In the genomic region with DNA sequence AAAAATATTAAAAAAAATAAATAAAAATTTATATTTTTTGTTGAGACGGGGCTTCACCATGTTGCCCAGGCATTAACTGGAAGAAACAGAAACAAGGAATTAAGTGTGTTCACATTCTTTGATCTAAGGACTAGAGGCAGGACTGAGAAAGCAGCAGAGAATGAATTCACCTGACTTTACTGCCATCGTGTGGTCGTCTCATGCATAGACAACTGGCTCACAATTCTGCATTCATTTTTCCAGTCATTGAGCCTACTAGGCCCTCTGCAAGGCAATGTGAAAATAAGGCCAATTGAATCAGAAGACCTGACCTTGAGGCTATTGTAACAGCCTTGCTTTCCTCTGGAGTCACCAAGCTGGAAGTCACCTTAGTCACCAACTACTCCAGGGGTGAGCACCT, we compare ENCODE assay signal across 8 cellular contexts. TPM values are rescaled to one million over a fixed set of nuclear protein-coding genes. Genes with fewer than 3 reads are reported as not detected.
DNase-seq lines count a peak whose midpoint lies in the region; ATAC-seq lines count a peak whose summit lies in the region.

No MANE protein-coding gene starts in this region.

- DNase-seq in SIG-M5 treated with dmso at 0.1 percent for 504 hours (lab: John Stamatoyannopoulos, UW; ENCODE audit: unreplicated experiment) (peak; percentile 43), SIG-M5 (lab: John Stamatoyannopoulos, UW) (no peak), NCI-H2227 (lab: John Stamatoyannopoulos, UW; ENCODE audit: unreplicated experiment) (peak; percentile 61), foreskin melanocyte (peak; percentile 27), neuronal stem cell (ENCODE audit: low spot score) (peak; percentile 41)
- DNase-seq in activated CD8-positive, alpha-beta T cell treated with anti-CD3 and anti-CD28 coated beads, Interleukin-2, amount 10 ng/mL, durations not matched to agents 7 days and 5 days, result peak; percentile 42

- no peak overlapping the region for H3K27ac ChIP-seq in neuronal stem cell (replicated peaks; ENCODE audit: low read length)

- no peaks in the 10 kb centered on the region for H3K9me3 Mint-ChIP-seq in activated CD8-positive, alpha-beta T cell treated with anti-CD3 and anti-CD28 coated beads, Interleukin-2, amount 10 ng/mL, durations not matched to agents 7 days and 5 days (ENCODE audit: insufficient read depth)

- no peak overlapping the region for H3K18ac ChIP-seq in neuronal stem cell (ENCODE audit: low read length)

- no peak overlapping the region for H2AFZ ChIP-seq in neuronal stem cell (ENCODE audit: low read length)

- H4K91ac ChIP-seq in neuronal stem cell (ENCODE audit: low read depth, low read length, poor library complexity), result no peak overlapping the region

- WGBS in neuronal stem cell (ENCODE audit: extremely low coverage in 2 of 2, insufficient read length in 2 of 2, insufficient replicate concordance in 1 of 2), 2 donors, result no CpG with 5 or more reads among the region's 3 CpGs

- H3K9ac ChIP-seq in neuronal stem cell (ENCODE audit: low read depth, low read length, poor library complexity), result no peak overlapping the region

- no peaks in the 10 kb centered on the region for H3K36me3 ChIP-seq in neuronal stem cell (replicated peaks in 1 of 2; ENCODE audit: control insufficient read depth in 2 of 2, insufficient read depth in 2 of 2, low read length in 2 of 2)

- H3K4me1 Mint-ChIP-seq in activated CD8-positive, alpha-beta T cell treated with anti-CD3 and anti-CD28 coated beads, Interleukin-2, amount 10 ng/mL, durations not matched to agents 7 days and 5 days (ENCODE audit: low read depth), result peaks cover 15% of the 10 kb centered on the region

- H3K4ac ChIP-seq in neuronal stem cell (ENCODE audit: low read length), result no peak overlapping the region

- CTCF ChIA-PET in activated CD8-positive, alpha-beta T cell treated with anti-CD3 and anti-CD28 coated beads, Interleukin-2, amount 10 ng/mL, durations not matched to agents 7 days and 5 days (lab: Charles Lee), result interaction anchor here (0.6 to 1.8 kb wide), 10 partner anchors 10 to 778 kb away, joined by 3 to 6 read pairs (median 3); no protein-coding TSS in a partner anchor

- H3K4me3 Mint-ChIP-seq in activated CD8-positive, alpha-beta T cell treated with anti-CD3 and anti-CD28 coated beads, Interleukin-2, amount 10 ng/mL, durations not matched to agents 7 days and 5 days, result no peak overlapping the region

- H3K27ac Mint-ChIP-seq in activated CD8-positive, alpha-beta T cell treated with anti-CD3 and anti-CD28 coated beads, Interleukin-2, amount 10 ng/mL, durations not matched to agents 7 days and 5 days, result no peak overlapping the region

- no peaks in the 10 kb centered on the region for H3K79me1 ChIP-seq in neuronal stem cell (ENCODE audit: low read depth, low read length)

- no peak overlapping the region for H3K23ac ChIP-seq in neuronal stem cell (ENCODE audit: low read depth, low read length, poor library complexity)

- no peaks in the 10 kb centered on the region for H3K27me3 ChIP-seq in neuronal stem cell (ENCODE audit: control insufficient read depth in 3 of 3, insufficient read depth in 3 of 3, low read depth in 1 of 3, low read length in 3 of 3)

- no peaks in the 10 kb centered on the region for H3K4me1 ChIP-seq in neuronal stem cell (ENCODE audit: control insufficient read depth in 2 of 2, insufficient read depth in 1 of 2, low read depth in 1 of 2, low read length in 2 of 2)

- no peak overlapping the region for H3K4me3 ChIP-seq in neuronal stem cell (ENCODE audit: low read length in 2 of 2)

- H2BK12ac ChIP-seq in neuronal stem cell (ENCODE audit: low read length), result no peak overlapping the region

- no peak overlapping the region for H2BK120ac ChIP-seq in neuronal stem cell (ENCODE audit: low read depth, low read length)

- ATAC-seq in HG02840 (IDR thresholded peaks at IDR 0.05; ENCODE audit: low FRiP score, unreplicated experiment), result peak; percentile 47
- peak; percentile 77 for ATAC-seq in activated CD8-positive, alpha-beta T cell treated with anti-CD3 and anti-CD28 coated beads, Interleukin-2, amount 10 ng/mL, durations not matched to agents 7 days and 5 days
- no peak for ATAC-seq in GM18511 (IDR thresholded peaks at IDR 0.05; ENCODE audit: unreplicated experiment)

- no peak overlapping the region for H2BK15ac ChIP-seq in neuronal stem cell (ENCODE audit: low read length)

- no peak overlapping the region for H2AK5ac ChIP-seq in neuronal stem cell (ENCODE audit: low read depth, low read length)

- H3K14ac ChIP-seq in neuronal stem cell (ENCODE audit: low read length), result no peak overlapping the region

- no peaks in the 10 kb centered on the region for H3K36me3 Mint-ChIP-seq in activated CD8-positive, alpha-beta T cell treated with anti-CD3 and anti-CD28 coated beads, Interleukin-2, amount 10 ng/mL, durations not matched to agents 7 days and 5 days (ENCODE audit: low read depth)

- no peaks in the 10 kb centered on the region for H3K9me3 ChIP-seq in neuronal stem cell (replicated peaks in 1 of 2; ENCODE audit: control insufficient read depth in 2 of 2, insufficient read depth in 1 of 2, low read depth in 1 of 2, low read length in 2 of 2)

- POLR2A ChIA-PET in activated CD8-positive, alpha-beta T cell treated with anti-CD3 and anti-CD28 coated beads, Interleukin-2, amount 10 ng/mL, durations not matched to agents 7 days and 5 days (lab: Charles Lee), result no interaction called here

- H4K8ac ChIP-seq in neuronal stem cell (ENCODE audit: low read depth, low read length), result no peak overlapping the region

- no peak overlapping the region for H3K4me2 ChIP-seq in neuronal stem cell (ENCODE audit: insufficient read depth, low read length, poor library complexity, severe bottlenecking)

- no peaks in the 10 kb centered on the region for H3K27me3 Mint-ChIP-seq in activated CD8-positive, alpha-beta T cell treated with anti-CD3 and anti-CD28 coated beads, Interleukin-2, amount 10 ng/mL, durations not matched to agents 7 days and 5 days (ENCODE audit: low read depth)

- H2BK5ac ChIP-seq in neuronal stem cell (ENCODE audit: low read length), result no peak overlapping the region

RNA-seq across cellular contexts. Expression of gene LHFPL1, which starts 37.4 kb away (rescaled TPM):
- total RNA-seq in activated CD8-positive, alpha-beta T cell treated with anti-CD3 and anti-CD28 coated beads, Interleukin-2, amount 10 ng/mL, durations not matched to agents 7 days and 5 days, result under 1 TPM; 0.37 to 0.63 TPM
- 0.38 TPM for polyA plus RNA-seq in neuronal stem cell (2013, experiment 1 of 2)
- polyA plus RNA-seq in neuronal stem cell (2013, experiment 2 of 2), result 0.44 TPM
